Comparison of ENCODE assay signal across 8 cellular contexts in the genomic region with DNA sequence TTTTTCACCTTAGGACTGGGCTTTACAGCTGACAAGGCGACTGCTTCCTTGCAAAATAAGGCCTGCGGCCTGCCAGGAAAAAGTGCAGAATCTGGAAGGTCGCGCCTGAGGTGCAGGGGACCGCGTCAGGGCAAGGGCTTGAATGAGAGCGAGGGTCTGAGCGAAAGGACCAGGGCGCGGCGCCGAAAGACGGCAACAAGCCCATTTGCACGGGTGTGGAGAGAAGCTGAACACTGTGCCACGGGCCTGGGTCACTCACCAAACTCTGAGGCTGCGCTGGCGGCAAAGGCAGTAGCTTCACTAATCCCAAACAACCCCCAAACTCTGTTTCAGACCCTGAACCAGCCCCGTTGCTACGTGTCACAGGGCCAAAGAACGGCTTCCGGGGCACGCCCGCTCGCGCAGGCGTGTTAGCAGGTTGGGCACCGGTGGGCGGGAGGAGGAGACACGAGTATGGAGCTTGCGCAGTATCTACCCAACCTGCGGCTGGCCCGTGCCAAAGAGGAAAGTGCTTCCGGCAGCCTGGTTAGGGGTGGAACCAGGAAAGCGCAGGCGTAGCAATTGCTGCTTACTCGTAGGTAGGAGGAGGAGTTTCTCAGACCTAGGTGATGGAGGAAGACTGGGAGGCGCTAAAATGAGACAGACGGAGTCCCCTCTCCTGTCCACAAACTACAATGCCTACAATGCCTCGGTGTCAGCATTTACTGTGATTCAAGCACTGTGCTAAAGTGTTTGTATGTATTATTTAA. TPM values are rescaled to one million over a fixed set of nuclear protein-coding genes. Genes with fewer than 3 reads are reported as not detected.
DNase-seq lines count a peak whose midpoint lies in the region; ATAC-seq and TF ChIP-seq lines count a peak whose summit lies in the region.

Gene KCTD16 (plus strand): TSS at position 598 of the 749 bp plus-strand sequence.
Gene YIPF5 (minus strand): TSS at position 384 of the 749 bp plus-strand sequence. CDS start 704 bp downstream, outside the sequence.

- H3K4me3 Mint-ChIP-seq in type B pancreatic cell, result peak within 1 kb of the TSS; percentile 95

- H3K4me3 ChIP-seq in heart right ventricle, result peak within 1 kb of the TSS; percentile 61 to 90 (median 78)

- WGBS in heart right ventricle, 2 donors, result 1% methylated on average over 39 of the region's 39 CpGs

- H3K36me3 Mint-ChIP-seq in type B pancreatic cell, result peaks cover 9% of the 10 kb centered on the region

- peaks cover 36% of the 10 kb centered on the region for H3K4me1 Mint-ChIP-seq in type B pancreatic cell (ENCODE audit: unreplicated experiment)

- no peaks in the 10 kb centered on the region for H3K9me3 Mint-ChIP-seq in type B pancreatic cell

- H3K36me3 ChIP-seq in heart right ventricle, result peaks cover 0 to 38% (median 2%) of the 10 kb centered on the region in 9 donors

- H3K27ac Mint-ChIP-seq in type B pancreatic cell, result peak within 1 kb of the TSS; percentile 82

- TF ChIP-seq CTCF in GM13976 (IDR thresholded peaks at IDR 0.05; ENCODE audit: borderline replicate concordance, control extremely low read depth, extremely low read depth, insufficient read depth, missing control alignments) (no peak), heart right ventricle (IDR thresholded peaks at IDR 0.05) (no peak), type B pancreatic cell (conservative IDR thresholded peaks at IDR 0.05) (no peak)

- no peaks in the 10 kb centered on the region for H3K9me3 ChIP-seq in heart right ventricle

- intact Hi-C loops in heart right ventricle (cut with DNase I), result no loop called here

- DNase-seq in GM13976 (ENCODE audit: low spot score) (peak; percentile 95), NCI-H1436 treated with DMSO at 0.1 percent for 48 hours (lab: John Stamatoyannopoulos, UW) (peak; percentile 94), T follicular helper cell (ENCODE audit: low read depth) (peak; percentile 96), amniotic epithelial cell (ENCODE audit: low read depth) (peak; percentile 97), heart right ventricle (peak; percentile 93 to 95), pons (ENCODE audit: low spot score) (peak; percentile 93), type B pancreatic cell (ENCODE audit: extremely low spot score, unreplicated experiment) (peak; percentile 95)

- peaks cover 7% of the 10 kb centered on the region for H3K27me3 Mint-ChIP-seq in type B pancreatic cell

- in situ Hi-C loops in GM13976 (cut with MboI; ENCODE audit: low sequenced_read_pairs, unreplicated experiment), result no loop called here

- H3K27me3 ChIP-seq in heart right ventricle, result peaks cover 0 to 9% (median 0%) of the 10 kb centered on the region in 7 donors

- peak within 1 kb of the TSS in 9 of 10 donors; percentile 67 to 89 (median 85) for H3K27ac ChIP-seq in heart right ventricle

- peak; percentile 98 for ATAC-seq in HG02852 (IDR thresholded peaks at IDR 0.05; ENCODE audit: unreplicated experiment)
- ATAC-seq in heart right ventricle, result peak; percentile 99 to 100 (median 99)

- H3K4me1 ChIP-seq in heart right ventricle, result peaks cover 0 to 38% (median 29%) of the 10 kb centered on the region in 9 donors

RNA-seq across cellular contexts. Expression of gene KCTD16, which starts in this region (rescaled TPM):
- total RNA-seq in heart right ventricle (under 1 TPM in 9 of 10 donors, not detected in 1; 0.02 to 0.42 (median 0.13) TPM), type B pancreatic cell (ENCODE audit: low replicate concordance) (3.0 and 4.5 TPM in 2 replicates)
- polyA plus RNA-seq in heart right ventricle, result under 1 TPM in 1 of 2 donors, not detected in 1; 0.07 TPM

RNA-seq across cellular contexts. Expression of gene YIPF5, which starts in this region (rescaled TPM):
- total RNA-seq in heart right ventricle (10 to 100 TPM; 24.6 to 34.9 (median 28.3) TPM), type B pancreatic cell (ENCODE audit: low replicate concordance) (65.3 and 82.8 TPM in 2 replicates)
- polyA plus RNA-seq in heart right ventricle, result 10 to 100 TPM in 1 of 2 donors, 1 to 10 TPM in 1; 3.9 to 13.4 TPM

Comparison
In these comparisons a context has a peak if more than half of its experiments do, and no peak if none do; other contexts are left out.
1. Peak in every context shown above with its lines: DNase-seq, ATAC-seq, H3K4me3 ChIP-seq and H3K27ac ChIP-seq.